In the genomic region with DNA sequence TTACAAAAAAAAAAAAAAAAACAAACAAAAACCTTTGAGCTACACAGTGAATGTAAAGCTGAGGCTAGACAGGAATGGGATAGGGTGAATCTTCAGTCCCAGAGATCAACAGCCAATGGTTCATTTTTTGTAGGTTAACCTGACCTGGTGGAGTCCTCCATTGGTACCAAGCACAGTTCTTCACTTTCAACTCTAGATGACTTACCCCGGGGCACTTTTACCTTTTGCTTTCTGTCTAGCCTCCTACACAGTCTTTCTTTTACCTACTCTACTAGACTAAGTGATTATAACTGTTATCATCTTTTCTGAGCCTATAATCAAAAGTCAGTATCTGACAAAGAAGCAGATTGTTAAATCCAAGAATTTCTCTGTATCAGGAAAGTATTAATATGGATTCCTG, we compare ENCODE assay signal across 17 cellular contexts. TPM values are rescaled to one million over a fixed set of nuclear protein-coding genes. Genes with fewer than 3 reads are reported as not detected.
DNase-seq lines count a peak whose midpoint lies in the region; ATAC-seq and TF ChIP-seq lines count a peak whose summit lies in the region.
"Had no signal": no experiment of that assay in that cellular context is flagged by ENCODE, and none has a peak within 500 bp of the region (broad histone marks: within the 10 kb centered on the region; RNA-seq: fewer than 3 reads in every experiment).

No MANE protein-coding gene starts in this region.

- H3K4me3 Mint-ChIP-seq in activated CD4-positive, alpha-beta T cell treated with anti-CD3 and anti-CD28 coated beads for 36 hours: peak overlapping the region; percentile 61
- peak overlapping the region; percentile 98 for H3K4me3 Mint-ChIP-seq in activated naive CD8-positive, alpha-beta T cell treated with anti-CD3 and anti-CD28 coated beads, Interleukin-2, amount 50 U/mL, for 24 hours
- H3K4me3 Mint-ChIP-seq in natural killer cell: peak overlapping the region; percentile 98

- peaks cover 52% of the 10 kb centered on the region for H3K4me1 Mint-ChIP-seq in activated CD4-positive, alpha-beta T cell treated with anti-CD3 and anti-CD28 coated beads for 36 hours
- peaks cover 68% of the 10 kb centered on the region for H3K4me1 Mint-ChIP-seq in activated naive CD8-positive, alpha-beta T cell treated with anti-CD3 and anti-CD28 coated beads, Interleukin-2, amount 50 U/mL, for 24 hours
- H3K4me1 Mint-ChIP-seq in natural killer cell: peaks cover 66 to 72% of the 10 kb centered on the region in 2 donors

- H3K27ac Mint-ChIP-seq in activated CD4-positive, alpha-beta T cell treated with anti-CD3 and anti-CD28 coated beads for 36 hours: peak overlapping the region; percentile 43
- H3K27ac Mint-ChIP-seq in activated naive CD8-positive, alpha-beta T cell treated with anti-CD3 and anti-CD28 coated beads, Interleukin-2, amount 50 U/mL, for 24 hours: peak overlapping the region; percentile 77
- H3K27ac Mint-ChIP-seq in natural killer cell: peak overlapping the region; percentile 95 to 99
- H3K27ac Mint-ChIP-seq: progenitor cell of endocrine pancreas had no signal

- DNase-seq in activated CD4-positive, alpha-beta T cell treated with anti-CD3 and anti-CD28 coated beads for 36 hours: no peak
- no peak for DNase-seq in activated CD4-positive, alpha-beta T cell treated with anti-CD3 and anti-CD28 coated beads for 1 hour
- DNase-seq in MG63 (no peak), natural killer cell (no peak), A673 (ENCODE audit: low spot score) (no peak), NOMO-1 treated with dmso at 0.1 percent for 144 hours (lab: John Stamatoyannopoulos, UW; ENCODE audit: unreplicated experiment) (no peak), NCI-H1417 (lab: John Stamatoyannopoulos, UW) (no peak)
- DNase-seq in activated naive CD8-positive, alpha-beta T cell treated with anti-CD3 and anti-CD28 coated beads, Interleukin-2, amount 50 U/mL, for 24 hours: no peak
- DNase-seq: activated CD8-positive, alpha-beta memory T cell treated with anti-CD3 and anti-CD28 coated beads, Interleukin-2, amount 50 U/mL, for 48 hours; aorta; dorsolateral prefrontal cortex; NCI-H1436; NCI-H345; substantia nigra had no signal

- peaks cover 3% of the 10 kb centered on the region; the same call in 1 of the 2 replicates for H3K9me3 ChIP-seq in MG63
- peaks cover 8% of the 10 kb centered on the region for H3K9me3 ChIP-seq in A673 (ENCODE audit: low read depth, low read length, poor library complexity, severe bottlenecking)

- no peak overlapping the region for H3K27ac ChIP-seq in A673 (ENCODE audit: low read depth, low read length, poor library complexity, severe bottlenecking)
- H3K27ac ChIP-seq: dorsolateral prefrontal cortex had no signal

- no peak for ATAC-seq in activated CD4-positive, alpha-beta T cell treated with anti-CD3 and anti-CD28 coated beads for 36 hours
- ATAC-seq in activated naive CD8-positive, alpha-beta T cell treated with anti-CD3 and anti-CD28 coated beads, Interleukin-2, amount 50 U/mL, for 24 hours: no peak
- ATAC-seq in natural killer cell: no peak
- ATAC-seq: K562, left lobe of liver had no signal

- H3K27me3 ChIP-seq in MG63 (no peaks in the 10 kb centered on the region), A673 (replicated peaks; ENCODE audit: insufficient read depth, low read depth, low read length, poor library complexity) (no peaks in the 10 kb centered on the region)

- peaks cover 17% of the 10 kb centered on the region for H3K36me3 Mint-ChIP-seq in activated CD4-positive, alpha-beta T cell treated with anti-CD3 and anti-CD28 coated beads for 36 hours (ENCODE audit: low read depth)
- H3K36me3 Mint-ChIP-seq in activated naive CD8-positive, alpha-beta T cell treated with anti-CD3 and anti-CD28 coated beads, Interleukin-2, amount 50 U/mL, for 24 hours (ENCODE audit: low read depth): peaks cover 12% of the 10 kb centered on the region
- H3K36me3 Mint-ChIP-seq in natural killer cell: no peaks in the 10 kb centered on the region

- peaks cover 2% of the 10 kb centered on the region for H3K9me3 Mint-ChIP-seq in activated CD4-positive, alpha-beta T cell treated with anti-CD3 and anti-CD28 coated beads for 36 hours (ENCODE audit: low read depth)
- H3K9me3 Mint-ChIP-seq in activated naive CD8-positive, alpha-beta T cell treated with anti-CD3 and anti-CD28 coated beads, Interleukin-2, amount 50 U/mL, for 24 hours: peaks cover 3% of the 10 kb centered on the region
- H3K9me3 Mint-ChIP-seq in natural killer cell: no peaks in the 10 kb centered on the region

- H3K4me3 ChIP-seq in MG63 (0 out of 2 replicates have a peak overlapping the region, but pooled peaks have one; percentile 5), A673 (ENCODE audit: low read depth, low read length, poor library complexity, severe bottlenecking) (no peak overlapping the region)
- H3K4me3 ChIP-seq: K562 had no signal

- no TSS peak for BruUV-seq in A673 (replicated peaks; lab: Mats Ljungman, UMichigan)

- POLR2A ChIA-PET in activated CD4-positive, alpha-beta T cell treated with anti-CD3 and anti-CD28 coated beads for 36 hours (lab: Charles Lee): interaction anchor here (0.6 kb wide), 1 partner anchor 323 kb away, joined by 3 read pairs; no protein-coding TSS in a partner anchor
- POLR2A ChIA-PET in A673 (lab: Charles Lee; ENCODE audit: low non-redundant PET): no interaction called here

- intact Hi-C loops in activated CD4-positive, alpha-beta T cell treated with anti-CD3 and anti-CD28 coated beads for 36 hours (cut with DNase I, micrococcal nuclease): no loop called here
- intact Hi-C loops in natural killer cell (cut with micrococcal nuclease): no loop called here
- intact Hi-C loops in A673 (cut with micrococcal nuclease; ENCODE audit: unreplicated experiment): no loop called here

- H3K36me3 ChIP-seq in MG63 (peaks cover 2% of the 10 kb centered on the region; the same call in 1 of the 2 replicates), A673 (ENCODE audit: insufficient read depth, low read length, poor library complexity, severe bottlenecking) (no peaks in the 10 kb centered on the region)

- TF ChIP-seq CTCF in natural killer cell (IDR thresholded peaks at IDR 0.05): no peak
- no peak for TF ChIP-seq CTCF in A673 (conservative IDR thresholded peaks at IDR 0.05; ENCODE audit: low read depth, low read length)

- no peaks in the 10 kb centered on the region for H3K27me3 Mint-ChIP-seq in activated CD4-positive, alpha-beta T cell treated with anti-CD3 and anti-CD28 coated beads for 36 hours
- no peaks in the 10 kb centered on the region for H3K27me3 Mint-ChIP-seq in activated naive CD8-positive, alpha-beta T cell treated with anti-CD3 and anti-CD28 coated beads, Interleukin-2, amount 50 U/mL, for 24 hours
- no peaks in the 10 kb centered on the region for H3K27me3 Mint-ChIP-seq in natural killer cell (ENCODE audit: low read depth in 2 of 2)

- CTCF ChIA-PET in activated CD4-positive, alpha-beta T cell treated with anti-CD3 and anti-CD28 coated beads for 36 hours (lab: Charles Lee): interaction anchor here (0.6 to 2.3 kb wide), 7 partner anchors 13 to 906 kb away, joined by 3 to 11 read pairs (median 6); no protein-coding TSS in a partner anchor
- CTCF ChIA-PET in A673 (lab: Charles Lee): interaction anchor here (0.7 kb wide), 1 partner anchor 65 kb away, joined by 5 read pairs; no protein-coding TSS in a partner anchor

- H3K4me1 ChIP-seq in A673 (ENCODE audit: insufficient read depth, low read length, poor library complexity, severe bottlenecking): no peaks in the 10 kb centered on the region

RNA-seq across cellular contexts. Expression of a gene that starts 50.9 kb away (rescaled TPM):
- total RNA-seq in activated CD4-positive, alpha-beta T cell treated with anti-CD3 and anti-CD28 coated beads for 36 hours: 1 to 10 TPM; 3.2 to 4.6 TPM
- total RNA-seq in MG63 (2014; rRNA removed; shearing (Covaris generic); ENCODE audit: low replicate concordance): 0.12 and 4.3 TPM in 2 replicates
- 10 to 100 TPM; 34.3 to 55.2 (median 38.0) TPM for total RNA-seq in natural killer cell
- 1.4 and 1.9 TPM in 2 replicates for total RNA-seq in A673 (2021)

Comparison
In these comparisons a context has a peak if more than half of its experiments do, and no peak if none do; other contexts are left out.
1. H3K27ac Mint-ChIP-seq: peak in every context shown above with its lines; median percentile 97 in natural killer cell; 77 in activated naive CD8-positive, alpha-beta T cell treated with anti-CD3 and anti-CD28 coated beads, Interleukin-2, amount 50 U/mL, for 24 hours; 43 in activated CD4-positive, alpha-beta T cell treated with anti-CD3 and anti-CD28 coated beads for 36 hours.